Comparison of ENCODE assay signal across 23 cellular contexts in genomic region chr5:148801682-148802276, GRCh38.
"Had no signal": no experiment of that assay in that cellular context is flagged by ENCODE, and none has a peak within 500 bp of the region (broad histone marks: within the 10 kb centered on the region; RNA-seq: fewer than 3 reads in every experiment).

No MANE protein-coding gene starts in this region.

- H3K27ac Mint-ChIP-seq: immature natural killer cell, neural progenitor cell had no signal

- H3K9me3 Mint-ChIP-seq: immature natural killer cell; natural killer cell treated with Interleukin-12 subunit alpha and Interleukin-12 subunit beta and Interleukin-15 and Interleukin-18, amount 100 ng/mL, for 72 hours; neural progenitor cell had no signal

- H3K4me2 ChIP-seq: neural progenitor cell had no signal

- DNase-seq: dermis blood vessel endothelial cell; esophagus squamous epithelium; foreskin fibroblast; glutamatergic neuron; immature natural killer cell; left ventricle myocardium inferior; mesenchymal stem cell; midbrain; nucleus accumbens; ovary; small intestine; stimulated activated CD4-positive, alpha-beta T cell treated with anti-CD3 and anti-CD28 coated beads, Interleukin-12 subunit alpha, Interleukin-12 subunit beta, amount 100 ng/mL, for 4 hours; stimulated activated naive CD4-positive, alpha-beta T cell; stomach; substantia nigra; transverse colon had no signal

- H3K4me1 Mint-ChIP-seq: immature natural killer cell had no signal

- H3K4me3 ChIP-seq: esophagus squamous epithelium, gastroesophageal sphincter, left ventricle myocardium inferior, lung, neural progenitor cell, ovary, right atrium auricular region, stomach, thoracic aorta, transverse colon had no signal

- H3K27ac ChIP-seq: esophagus squamous epithelium, gastroesophageal sphincter, left ventricle myocardium inferior, neural progenitor cell, ovary, right atrium auricular region, stomach, thoracic aorta, transverse colon had no signal

- FAIRE-seq: keratinocyte, small intestine had no signal

- H3K27me3 ChIP-seq: esophagus squamous epithelium, gastroesophageal sphincter, neural progenitor cell, ovary, right atrium auricular region, stomach, transverse colon had no signal

- H3K36me3 Mint-ChIP-seq: immature natural killer cell; natural killer cell treated with Interleukin-12 subunit alpha and Interleukin-12 subunit beta and Interleukin-15 and Interleukin-18, amount 100 ng/mL, for 72 hours; neural progenitor cell had no signal

- H3K9me3 ChIP-seq: esophagus squamous epithelium, gastroesophageal sphincter, left ventricle myocardium inferior, ovary, right atrium auricular region, stomach, thoracic aorta, transverse colon had no signal

- H3K4me1 ChIP-seq: neural progenitor cell had no signal

- H3K36me3 ChIP-seq: esophagus squamous epithelium, gastroesophageal sphincter, left ventricle myocardium inferior, neural progenitor cell, ovary, right atrium auricular region, stomach, thoracic aorta, transverse colon had no signal

- H2AFZ ChIP-seq: neural progenitor cell had no signal

- H3K4me3 Mint-ChIP-seq: immature natural killer cell, neural progenitor cell had no signal

- H3K9ac ChIP-seq: neural progenitor cell had no signal
